19 cellular contexts compared by ENCODE assay signal in the genomic region with DNA sequence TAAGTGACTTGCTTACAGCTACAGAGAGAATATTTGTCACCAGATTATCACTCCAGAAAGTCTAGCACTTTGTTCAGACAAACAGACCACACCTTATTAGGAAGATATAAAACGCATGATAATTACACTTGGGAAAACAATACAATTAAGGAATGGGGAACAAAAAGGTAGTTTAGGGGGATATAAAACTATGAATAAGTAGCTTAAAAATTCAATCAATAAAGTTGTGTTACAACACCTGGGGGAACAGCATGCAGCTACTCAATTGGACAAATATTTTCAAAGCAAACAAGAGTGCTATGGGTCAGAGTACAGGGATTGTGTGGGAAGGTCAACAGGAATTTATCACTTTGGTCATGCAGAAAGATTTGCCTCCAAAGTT. TPM values are rescaled to one million over a fixed set of nuclear protein-coding genes. Genes with fewer than 3 reads are reported as not detected.
DNase-seq lines count a peak whose midpoint lies in the region; ATAC-seq, FAIRE-seq and TF ChIP-seq lines count a peak whose summit lies in the region.
"Had no signal": no experiment of that assay in that cellular context is flagged by ENCODE, and none has a peak within 500 bp of the region (broad histone marks: within the 10 kb centered on the region; RNA-seq: fewer than 3 reads in every experiment).

No MANE protein-coding gene starts in this region.

- intact Hi-C loops in pancreas (cut with DNase I), result no loop called here

- H3K27me3 ChIP-seq in pancreas, result no peaks in the 10 kb centered on the region
- H3K27me3 ChIP-seq in brain microvascular endothelial cell (replicated peaks), result no peaks in the 10 kb centered on the region

- in situ Hi-C loops in brain microvascular endothelial cell (cut with HindIII; ENCODE audit: low pct_ligation_motif_present, low sequenced_read_pairs), result no loop called here

- ATAC-seq in activated naive CD8-positive, alpha-beta T cell treated with anti-CD3 and anti-CD28 coated beads, Interleukin-2, amount 50 U/mL, for 24 hours, result no peak
- peak; percentile 88 to 93 (median 90) for ATAC-seq in pancreas
- ATAC-seq: GM23338 had no signal

- no peaks in the 10 kb centered on the region for H3K36me3 Mint-ChIP-seq in activated naive CD8-positive, alpha-beta T cell treated with anti-CD3 and anti-CD28 coated beads, Interleukin-2, amount 50 U/mL, for 24 hours (ENCODE audit: low read depth)

- H3K36me3 ChIP-seq in pancreas, result no peaks in the 10 kb centered on the region
- no peaks in the 10 kb centered on the region for H3K36me3 ChIP-seq in brain microvascular endothelial cell (replicated peaks)

- H3K4me3 ChIP-seq in pancreas, result peak overlapping the region in 2 of 4 donors; percentile 2 to 5
- H3K4me3 ChIP-seq in brain microvascular endothelial cell (ENCODE audit: low read depth, low read length), result no peak overlapping the region
- H3K4me3 ChIP-seq: GM23338 had no signal

- H3K9me3 ChIP-seq in pancreas, result no peaks in the 10 kb centered on the region

- no peak overlapping the region for H3K4me3 Mint-ChIP-seq in activated naive CD8-positive, alpha-beta T cell treated with anti-CD3 and anti-CD28 coated beads, Interleukin-2, amount 50 U/mL, for 24 hours
- H3K4me3 Mint-ChIP-seq: GM23338 had no signal

- H3K4me1 ChIP-seq in pancreas, result peaks cover 28 to 42% (median 42%) of the 10 kb centered on the region in 3 donors

- H3K4me1 Mint-ChIP-seq in activated naive CD8-positive, alpha-beta T cell treated with anti-CD3 and anti-CD28 coated beads, Interleukin-2, amount 50 U/mL, for 24 hours, result peaks cover 30% of the 10 kb centered on the region
- H3K4me1 Mint-ChIP-seq: GM23338 had no signal

- no peak for FAIRE-seq in pancreas (lab: Jason Lieb, UNC)

- peak overlapping the region; percentile 80 to 89 (median 86) for H3K27ac ChIP-seq in pancreas
- no peak overlapping the region for H3K27ac ChIP-seq in brain microvascular endothelial cell

- peak overlapping the region; percentile 89 for H3K27ac Mint-ChIP-seq in activated naive CD8-positive, alpha-beta T cell treated with anti-CD3 and anti-CD28 coated beads, Interleukin-2, amount 50 U/mL, for 24 hours
- H3K27ac Mint-ChIP-seq: GM23338 had no signal

- peaks cover 7% of the 10 kb centered on the region for H3K27me3 Mint-ChIP-seq in activated naive CD8-positive, alpha-beta T cell treated with anti-CD3 and anti-CD28 coated beads, Interleukin-2, amount 50 U/mL, for 24 hours

- TF ChIP-seq CTCF in pancreas (IDR thresholded peaks at IDR 0.05) (no peak), brain microvascular endothelial cell (IDR thresholded peaks at IDR 0.05; ENCODE audit: low read depth, low read length, missing control alignments) (no peak)

- 10 to 14% methylated on average over 1 of the region's 1 CpG for WGBS in pancreas, 2 donors

- no peaks in the 10 kb centered on the region for H3K9me3 Mint-ChIP-seq in activated naive CD8-positive, alpha-beta T cell treated with anti-CD3 and anti-CD28 coated beads, Interleukin-2, amount 50 U/mL, for 24 hours
- H3K9me3 Mint-ChIP-seq: GM23338; stimulated activated naive CD8-positive, alpha-beta T cell treated with anti-CD3 and anti-CD28 coated beads, Interleukin-15, amount 100 ng/mL, for 72 hours had no signal

- peak; percentile 59 for DNase-seq in NCI-H510A treated with DMSO at 0.1 percent for 48 hours (lab: John Stamatoyannopoulos, UW)
- no peak for DNase-seq in NCI-H510A (lab: John Stamatoyannopoulos, UW)
- peak; percentile 70 for DNase-seq in HT-29 (ENCODE audit: low spot score)
- no peak for DNase-seq in activated naive CD8-positive, alpha-beta T cell treated with anti-CD3 and anti-CD28 coated beads, Interleukin-2, amount 50 U/mL, for 24 hours
- peak in 2 of 6 donors; percentile 25 to 26 for DNase-seq in pancreas
- no peak for DNase-seq in cerebellum (ENCODE audit: low spot score)
- DNase-seq in brain microvascular endothelial cell, result no peak
- no peak for DNase-seq in NCI-H1930 (lab: John Stamatoyannopoulos, UW)
- DNase-seq: 8988T; activated CD8-positive, alpha-beta memory T cell treated with anti-CD3 and anti-CD28 coated beads, Interleukin-2, amount 50 U/mL, for 4 hours; activated naive CD4-positive, alpha-beta T cell treated with Interleukin-2 at 50 U/mL for 16 hours; cortex of kidney; hippocampal formation; islet precursor cell; NCI-H2171 treated with DMSO at 0.1 percent for 48 hours; occipital lobe; T1000 had no signal

RNA-seq across cellular contexts. Expression of a gene that starts 15.1 kb away (rescaled TPM):
- 11.4 and 14.2 TPM in 2 replicates for total RNA-seq in HT-29 (2014; rRNA removed; shearing (Covaris generic))
- total RNA-seq in pancreas (100 to 1,000 TPM in 1 of 6 donors, 10 to 100 TPM in 5; 20.6 to 107 (median 28.3) TPM), cerebellum (0.45 TPM)
- polyA plus RNA-seq in pancreas, result 10 to 100 TPM; 26.7 to 36.2 TPM

Comparison
In these comparisons a context has a peak if more than half of its experiments do, and no peak if none do; other contexts are left out.
1. DNase-seq: peak in NCI-H510A treated with DMSO at 0.1 percent for 48 hours (single experiment) and HT-29 (single experiment); none in NCI-H510A (single experiment), activated naive CD8-positive, alpha-beta T cell treated with anti-CD3 and anti-CD28 coated beads, Interleukin-2, amount 50 U/mL, for 24 hours (single experiment), cerebellum (single experiment), brain microvascular endothelial cell (single experiment) and NCI-H1930 (0 of 2).